1 cellular context compared by ENCODE assay signal in the genomic region with DNA sequence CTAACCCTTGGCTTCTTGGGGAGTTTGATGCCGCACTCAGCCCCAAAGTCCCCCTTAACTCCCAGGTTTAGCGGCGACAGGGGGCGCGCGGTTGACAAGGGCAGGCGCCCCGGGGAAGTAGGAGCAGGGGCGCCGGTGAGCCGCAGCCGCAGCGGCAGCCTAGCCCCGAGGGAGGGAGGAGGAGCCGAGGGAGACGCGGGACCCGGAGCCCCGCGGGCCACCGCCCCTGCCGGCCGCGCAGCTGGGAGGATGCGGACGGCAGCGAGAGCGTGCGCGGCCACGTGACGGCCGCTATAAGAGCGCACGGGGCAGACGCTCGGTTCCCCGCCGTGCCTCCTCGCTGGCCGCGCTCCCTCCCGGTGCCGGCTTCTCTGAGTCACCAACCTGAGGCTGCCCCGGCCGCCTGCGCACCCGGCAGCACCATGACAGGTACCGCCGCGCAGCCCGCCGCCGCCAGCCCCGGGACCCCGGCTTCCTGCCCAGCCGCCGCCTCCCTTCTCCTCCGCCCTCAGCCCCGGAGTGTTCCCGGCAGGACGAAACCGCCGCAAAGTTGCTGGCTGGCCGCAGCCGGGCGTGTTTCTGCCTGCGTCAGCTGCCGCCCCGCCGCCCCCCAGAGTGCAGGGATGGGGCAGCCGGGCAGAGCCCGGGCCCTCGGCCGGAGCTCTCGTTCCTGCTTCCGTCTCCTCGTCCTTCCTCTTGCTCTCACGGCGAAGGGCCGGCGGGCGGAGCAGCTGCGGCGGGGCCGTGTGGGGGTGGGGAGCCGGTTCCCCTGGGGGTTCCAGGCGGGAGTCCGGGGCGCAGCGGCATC.
TF ChIP-seq lines count a peak whose summit lies in the region.

A gene (plus strand): TSS at position 322 of the 808 bp plus-strand sequence. CDS start 101 bp downstream, at position 423.

TF ChIP-seq in HepG2, 621 proteins besides CTCF, POLR2A, EP300 and RAD21 (continued from another document and continues in another):
- TF ChIP-seq, protein P1, sequence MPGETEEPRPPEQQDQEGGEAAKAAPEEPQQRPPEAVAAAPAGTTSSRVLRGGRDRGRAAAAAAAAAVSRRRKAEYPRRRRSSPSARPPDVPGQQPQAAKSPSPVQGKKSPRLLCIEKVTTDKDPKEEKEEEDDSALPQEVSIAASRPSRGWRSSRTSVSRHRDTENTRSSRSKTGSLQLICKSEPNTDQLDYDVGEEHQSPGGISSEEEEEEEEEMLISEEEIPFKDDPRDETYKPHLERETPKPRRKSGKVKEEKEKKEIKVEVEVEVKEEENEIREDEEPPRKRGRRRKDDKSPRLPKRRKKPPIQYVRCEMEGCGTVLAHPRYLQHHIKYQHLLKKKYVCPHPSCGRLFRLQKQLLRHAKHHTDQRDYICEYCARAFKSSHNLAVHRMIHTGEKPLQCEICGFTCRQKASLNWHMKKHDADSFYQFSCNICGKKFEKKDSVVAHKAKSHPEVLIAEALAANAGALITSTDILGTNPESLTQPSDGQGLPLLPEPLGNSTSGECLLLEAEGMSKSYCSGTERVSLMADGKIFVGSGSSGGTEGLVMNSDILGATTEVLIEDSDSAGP (CRISPR knock-in tag; IDR thresholded peaks at IDR 0.05; ENCODE audit: borderline replicate concordance) = peak; percentile 93
- TF ChIP-seq SALL1 (CRISPR knock-in tag; IDR thresholded peaks at IDR 0.05) (peak; percentile 77), XRCC5 (optimal IDR thresholded peaks at IDR 0.05; ENCODE audit: low read length) (peak; percentile 64), PITX1 (CRISPR knock-in tag; IDR thresholded peaks at IDR 0.05) (no peak), HOXD1 (CRISPR knock-in tag; IDR thresholded peaks at IDR 0.05) (0 out of 2 replicates have a peak, but pooled peaks have one; percentile 14), ZNF607 (CRISPR knock-in tag; IDR thresholded peaks at IDR 0.05; ENCODE audit: borderline replicate concordance) (peak; percentile 33; the same call in 1 of the 2 replicates), MYC (CRISPR knock-in tag; IDR thresholded peaks at IDR 0.05; ENCODE audit: borderline replicate concordance) (peak; percentile 91), KMT2B (CRISPR knock-in tag; IDR thresholded peaks at IDR 0.05) (peak; percentile 66), MEIS2 (CRISPR knock-in tag; IDR thresholded peaks at IDR 0.05) (peak; percentile 66; the same call in 1 of the 2 replicates), TOPORS (CRISPR knock-in tag; IDR thresholded peaks at IDR 0.05) (no peak), IRF2 (CRISPR knock-in tag; IDR thresholded peaks at IDR 0.05) (peak; percentile 29; the same call in 1 of the 2 replicates), ZNF605 (CRISPR knock-in tag; IDR thresholded peaks at IDR 0.05) (0 out of 2 replicates have a peak, but pooled peaks have one; percentile 67), MTF1 (CRISPR knock-in tag; IDR thresholded peaks at IDR 0.05) (0 out of 2 replicates have a peak, but pooled peaks have one; percentile 22), TAF1 (CRISPR knock-in tag; IDR thresholded peaks at IDR 0.05) (peak; percentile 61), STAG1 (CRISPR knock-in tag; IDR thresholded peaks at IDR 0.05) (peak; percentile 70), SRSF1 (optimal IDR thresholded peaks at IDR 0.05; ENCODE audit: low read depth, low read length) (no peak), ZNF572 (CRISPR knock-in tag; IDR thresholded peaks at IDR 0.05) (no peak), JDP2 (CRISPR knock-in tag; IDR thresholded peaks at IDR 0.05; ENCODE audit: borderline replicate concordance) (no peak), ZNF766 (CRISPR knock-in tag; IDR thresholded peaks at IDR 0.05; ENCODE audit: borderline replicate concordance) (peak; percentile 53; the same call in 1 of the 2 replicates), MXI1 (IDR thresholded peaks at IDR 0.05; ENCODE audit: borderline replicate concordance, low read depth, low read length) (peak; percentile 72; the same call in 1 of the 3 replicates), ZNF703 (CRISPR knock-in tag; IDR thresholded peaks at IDR 0.05; ENCODE audit: borderline replicate concordance) (peak; percentile 88; the same call in 1 of the 2 replicates), NR3C1 (CRISPR knock-in tag; IDR thresholded peaks at IDR 0.05) (no peak)
- TF ChIP-seq, protein P2, sequence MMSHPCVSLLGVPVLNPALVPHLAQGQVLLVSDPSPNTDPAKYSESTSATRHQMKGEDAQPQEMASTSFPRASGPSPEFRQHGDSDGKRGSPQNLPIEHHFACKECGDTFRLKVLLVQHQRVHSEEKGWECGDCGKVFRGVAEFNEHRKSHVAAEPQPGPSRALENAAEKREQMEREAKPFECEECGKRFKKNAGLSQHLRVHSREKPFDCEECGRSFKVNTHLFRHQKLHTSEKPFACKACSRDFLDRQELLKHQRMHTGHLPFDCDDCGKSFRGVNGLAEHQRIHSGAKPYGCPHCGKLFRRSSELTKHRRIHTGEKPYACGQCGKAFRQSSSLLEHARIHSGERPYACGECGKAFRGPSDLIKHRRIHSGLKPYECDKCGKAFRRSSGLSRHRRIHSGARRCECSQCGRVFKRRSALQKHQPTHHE (CRISPR knock-in tag; IDR thresholded peaks at IDR 0.05; ENCODE audit: borderline replicate concordance) = peak; percentile 65; the same call in 1 of the 2 replicates
- TF ChIP-seq, protein P3, sequence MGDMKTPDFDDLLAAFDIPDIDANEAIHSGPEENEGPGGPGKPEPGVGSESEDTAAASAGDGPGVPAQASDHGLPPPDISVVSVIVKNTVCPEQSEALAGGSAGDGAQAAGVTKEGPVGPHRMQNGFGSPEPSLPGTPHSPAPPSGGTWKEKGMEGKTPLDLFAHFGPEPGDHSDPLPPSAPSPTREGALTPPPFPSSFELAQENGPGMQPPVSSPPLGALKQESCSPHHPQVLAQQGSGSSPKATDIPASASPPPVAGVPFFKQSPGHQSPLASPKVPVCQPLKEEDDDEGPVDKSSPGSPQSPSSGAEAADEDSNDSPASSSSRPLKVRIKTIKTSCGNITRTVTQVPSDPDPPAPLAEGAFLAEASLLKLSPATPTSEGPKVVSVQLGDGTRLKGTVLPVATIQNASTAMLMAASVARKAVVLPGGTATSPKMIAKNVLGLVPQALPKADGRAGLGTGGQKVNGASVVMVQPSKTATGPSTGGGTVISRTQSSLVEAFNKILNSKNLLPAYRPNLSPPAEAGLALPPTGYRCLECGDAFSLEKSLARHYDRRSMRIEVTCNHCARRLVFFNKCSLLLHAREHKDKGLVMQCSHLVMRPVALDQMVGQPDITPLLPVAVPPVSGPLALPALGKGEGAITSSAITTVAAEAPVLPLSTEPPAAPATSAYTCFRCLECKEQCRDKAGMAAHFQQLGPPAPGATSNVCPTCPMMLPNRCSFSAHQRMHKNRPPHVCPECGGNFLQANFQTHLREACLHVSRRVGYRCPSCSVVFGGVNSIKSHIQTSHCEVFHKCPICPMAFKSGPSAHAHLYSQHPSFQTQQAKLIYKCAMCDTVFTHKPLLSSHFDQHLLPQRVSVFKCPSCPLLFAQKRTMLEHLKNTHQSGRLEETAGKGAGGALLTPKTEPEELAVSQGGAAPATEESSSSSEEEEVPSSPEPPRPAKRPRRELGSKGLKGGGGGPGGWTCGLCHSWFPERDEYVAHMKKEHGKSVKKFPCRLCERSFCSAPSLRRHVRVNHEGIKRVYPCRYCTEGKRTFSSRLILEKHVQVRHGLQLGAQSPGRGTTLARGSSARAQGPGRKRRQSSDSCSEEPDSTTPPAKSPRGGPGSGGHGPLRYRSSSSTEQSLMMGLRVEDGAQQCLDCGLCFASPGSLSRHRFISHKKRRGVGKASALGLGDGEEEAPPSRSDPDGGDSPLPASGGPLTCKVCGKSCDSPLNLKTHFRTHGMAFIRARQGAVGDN (CRISPR knock-in tag; IDR thresholded peaks at IDR 0.05) = peak; percentile 92
- TF ChIP-seq, protein P4, sequence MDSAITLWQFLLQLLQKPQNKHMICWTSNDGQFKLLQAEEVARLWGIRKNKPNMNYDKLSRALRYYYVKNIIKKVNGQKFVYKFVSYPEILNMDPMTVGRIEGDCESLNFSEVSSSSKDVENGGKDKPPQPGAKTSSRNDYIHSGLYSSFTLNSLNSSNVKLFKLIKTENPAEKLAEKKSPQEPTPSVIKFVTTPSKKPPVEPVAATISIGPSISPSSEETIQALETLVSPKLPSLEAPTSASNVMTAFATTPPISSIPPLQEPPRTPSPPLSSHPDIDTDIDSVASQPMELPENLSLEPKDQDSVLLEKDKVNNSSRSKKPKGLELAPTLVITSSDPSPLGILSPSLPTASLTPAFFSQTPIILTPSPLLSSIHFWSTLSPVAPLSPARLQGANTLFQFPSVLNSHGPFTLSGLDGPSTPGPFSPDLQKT (CRISPR knock-in tag; IDR thresholded peaks at IDR 0.05; ENCODE audit: borderline replicate concordance) = no peak
- TF ChIP-seq, protein P5, sequence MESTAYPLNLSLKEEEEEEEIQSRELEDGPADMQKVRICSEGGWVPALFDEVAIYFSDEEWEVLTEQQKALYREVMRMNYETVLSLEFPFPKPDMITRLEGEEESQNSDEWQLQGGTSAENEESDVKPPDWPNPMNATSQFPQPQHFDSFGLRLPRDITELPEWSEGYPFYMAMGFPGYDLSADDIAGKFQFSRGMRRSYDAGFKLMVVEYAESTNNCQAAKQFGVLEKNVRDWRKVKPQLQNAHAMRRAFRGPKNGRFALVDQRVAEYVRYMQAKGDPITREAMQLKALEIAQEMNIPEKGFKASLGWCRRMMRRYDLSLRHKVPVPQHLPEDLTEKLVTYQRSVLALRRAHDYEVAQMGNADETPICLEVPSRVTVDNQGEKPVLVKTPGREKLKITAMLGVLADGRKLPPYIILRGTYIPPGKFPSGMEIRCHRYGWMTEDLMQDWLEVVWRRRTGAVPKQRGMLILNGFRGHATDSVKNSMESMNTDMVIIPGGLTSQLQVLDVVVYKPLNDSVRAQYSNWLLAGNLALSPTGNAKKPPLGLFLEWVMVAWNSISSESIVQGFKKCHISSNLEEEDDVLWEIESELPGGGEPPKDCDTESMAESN (CRISPR knock-in tag; conservative IDR thresholded peaks at IDR 0.05) = peak; percentile 77; the same call in 1 of the 2 replicates
- TF ChIP-seq, protein P6, sequence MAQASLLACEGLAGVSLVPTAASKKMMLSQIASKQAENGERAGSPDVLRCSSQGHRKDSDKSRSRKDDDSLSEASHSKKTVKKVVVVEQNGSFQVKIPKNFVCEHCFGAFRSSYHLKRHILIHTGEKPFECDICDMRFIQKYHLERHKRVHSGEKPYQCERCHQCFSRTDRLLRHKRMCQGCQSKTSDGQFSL (CRISPR knock-in tag; IDR thresholded peaks at IDR 0.05) = 0 out of 2 replicates have a peak, but pooled peaks have one; percentile 16
- TF ChIP-seq, protein P7, sequence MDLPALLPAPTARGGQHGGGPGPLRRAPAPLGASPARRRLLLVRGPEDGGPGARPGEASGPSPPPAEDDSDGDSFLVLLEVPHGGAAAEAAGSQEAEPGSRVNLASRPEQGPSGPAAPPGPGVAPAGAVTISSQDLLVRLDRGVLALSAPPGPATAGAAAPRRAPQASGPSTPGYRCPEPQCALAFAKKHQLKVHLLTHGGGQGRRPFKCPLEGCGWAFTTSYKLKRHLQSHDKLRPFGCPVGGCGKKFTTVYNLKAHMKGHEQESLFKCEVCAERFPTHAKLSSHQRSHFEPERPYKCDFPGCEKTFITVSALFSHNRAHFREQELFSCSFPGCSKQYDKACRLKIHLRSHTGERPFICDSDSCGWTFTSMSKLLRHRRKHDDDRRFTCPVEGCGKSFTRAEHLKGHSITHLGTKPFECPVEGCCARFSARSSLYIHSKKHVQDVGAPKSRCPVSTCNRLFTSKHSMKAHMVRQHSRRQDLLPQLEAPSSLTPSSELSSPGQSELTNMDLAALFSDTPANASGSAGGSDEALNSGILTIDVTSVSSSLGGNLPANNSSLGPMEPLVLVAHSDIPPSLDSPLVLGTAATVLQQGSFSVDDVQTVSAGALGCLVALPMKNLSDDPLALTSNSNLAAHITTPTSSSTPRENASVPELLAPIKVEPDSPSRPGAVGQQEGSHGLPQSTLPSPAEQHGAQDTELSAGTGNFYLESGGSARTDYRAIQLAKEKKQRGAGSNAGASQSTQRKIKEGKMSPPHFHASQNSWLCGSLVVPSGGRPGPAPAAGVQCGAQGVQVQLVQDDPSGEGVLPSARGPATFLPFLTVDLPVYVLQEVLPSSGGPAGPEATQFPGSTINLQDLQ (CRISPR knock-in tag; IDR thresholded peaks at IDR 0.05) = 0 out of 2 replicates have a peak, but pooled peaks have one; percentile 17
- TF ChIP-seq, protein P8, sequence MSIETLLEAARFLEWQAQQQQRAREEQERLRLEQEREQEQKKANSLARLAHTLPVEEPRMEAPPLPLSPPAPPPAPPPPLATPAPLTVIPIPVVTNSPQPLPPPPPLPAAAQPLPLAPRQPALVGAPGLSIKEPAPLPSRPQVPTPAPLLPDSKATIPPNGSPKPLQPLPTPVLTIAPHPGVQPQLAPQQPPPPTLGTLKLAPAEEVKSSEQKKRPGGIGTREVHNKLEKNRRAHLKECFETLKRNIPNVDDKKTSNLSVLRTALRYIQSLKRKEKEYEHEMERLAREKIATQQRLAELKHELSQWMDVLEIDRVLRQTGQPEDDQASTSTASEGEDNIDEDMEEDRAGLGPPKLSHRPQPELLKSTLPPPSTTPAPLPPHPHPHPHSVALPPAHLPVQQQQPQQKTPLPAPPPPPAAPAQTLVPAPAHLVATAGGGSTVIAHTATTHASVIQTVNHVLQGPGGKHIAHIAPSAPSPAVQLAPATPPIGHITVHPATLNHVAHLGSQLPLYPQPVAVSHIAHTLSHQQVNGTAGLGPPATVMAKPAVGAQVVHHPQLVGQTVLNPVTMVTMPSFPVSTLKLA (IDR thresholded peaks at IDR 0.05) = peak; percentile 58; the same call in 1 of the 2 replicates
- TF ChIP-seq, protein P9, sequence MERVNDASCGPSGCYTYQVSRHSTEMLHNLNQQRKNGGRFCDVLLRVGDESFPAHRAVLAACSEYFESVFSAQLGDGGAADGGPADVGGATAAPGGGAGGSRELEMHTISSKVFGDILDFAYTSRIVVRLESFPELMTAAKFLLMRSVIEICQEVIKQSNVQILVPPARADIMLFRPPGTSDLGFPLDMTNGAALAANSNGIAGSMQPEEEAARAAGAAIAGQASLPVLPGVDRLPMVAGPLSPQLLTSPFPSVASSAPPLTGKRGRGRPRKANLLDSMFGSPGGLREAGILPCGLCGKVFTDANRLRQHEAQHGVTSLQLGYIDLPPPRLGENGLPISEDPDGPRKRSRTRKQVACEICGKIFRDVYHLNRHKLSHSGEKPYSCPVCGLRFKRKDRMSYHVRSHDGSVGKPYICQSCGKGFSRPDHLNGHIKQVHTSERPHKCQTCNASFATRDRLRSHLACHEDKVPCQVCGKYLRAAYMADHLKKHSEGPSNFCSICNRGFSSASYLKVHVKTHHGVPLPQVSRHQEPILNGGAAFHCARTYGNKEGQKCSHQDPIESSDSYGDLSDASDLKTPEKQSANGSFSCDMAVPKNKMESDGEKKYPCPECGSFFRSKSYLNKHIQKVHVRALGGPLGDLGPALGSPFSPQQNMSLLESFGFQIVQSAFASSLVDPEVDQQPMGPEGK (CRISPR knock-in tag; IDR thresholded peaks at IDR 0.05) = peak; percentile 26; the same call in 1 of the 2 replicates
- TF ChIP-seq, protein P10, sequence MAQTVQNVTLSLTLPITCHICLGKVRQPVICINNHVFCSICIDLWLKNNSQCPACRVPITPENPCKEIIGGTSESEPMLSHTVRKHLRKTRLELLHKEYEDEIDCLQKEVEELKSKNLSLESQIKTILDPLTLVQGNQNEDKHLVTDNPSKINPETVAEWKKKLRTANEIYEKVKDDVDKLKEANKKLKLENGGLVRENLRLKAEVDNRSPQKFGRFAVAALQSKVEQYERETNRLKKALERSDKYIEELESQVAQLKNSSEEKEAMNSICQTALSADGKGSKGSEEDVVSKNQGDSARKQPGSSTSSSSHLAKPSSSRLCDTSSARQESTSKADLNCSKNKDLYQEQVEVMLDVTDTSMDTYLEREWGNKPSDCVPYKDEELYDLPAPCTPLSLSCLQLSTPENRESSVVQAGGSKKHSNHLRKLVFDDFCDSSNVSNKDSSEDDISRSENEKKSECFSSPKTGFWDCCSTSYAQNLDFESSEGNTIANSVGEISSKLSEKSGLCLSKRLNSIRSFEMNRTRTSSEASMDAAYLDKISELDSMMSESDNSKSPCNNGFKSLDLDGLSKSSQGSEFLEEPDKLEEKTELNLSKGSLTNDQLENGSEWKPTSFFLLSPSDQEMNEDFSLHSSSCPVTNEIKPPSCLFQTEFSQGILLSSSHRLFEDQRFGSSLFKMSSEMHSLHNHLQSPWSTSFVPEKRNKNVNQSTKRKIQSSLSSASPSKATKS (CRISPR knock-in tag; IDR thresholded peaks at IDR 0.05) = no peak
